Comparison of ENCODE assay signal across 13 cellular contexts in genomic region chr19:794989-795658, GRCh38. TPM values are rescaled to one million over a fixed set of nuclear protein-coding genes. Genes with fewer than 3 reads are reported as not detected.
DNase-seq lines count a peak whose midpoint lies in the region; ATAC-seq and TF ChIP-seq lines count a peak whose summit lies in the region.
"Had no signal": no experiment of that assay in that cellular context is flagged by ENCODE, and none has a peak within 500 bp of the region (broad histone marks: within the 10 kb centered on the region; RNA-seq: fewer than 3 reads in every experiment).

No MANE protein-coding gene starts in this region.

- no peak overlapping the region for H2BK12ac ChIP-seq in mesenchymal stem cell (ENCODE audit: low read length in 2 of 2)

- H2AK5ac ChIP-seq in mesenchymal stem cell (ENCODE audit: low read length, severe bottlenecking) = no peak overlapping the region

- TF ChIP-seq CTCF in foreskin keratinocyte (conservative IDR thresholded peaks at IDR 0.05) (no peak), OCI-LY7 (conservative IDR thresholded peaks at IDR 0.05; ENCODE audit: low read length) (no peak)

- POLR2A ChIA-PET in OCI-LY7 (lab: Charles Lee) = no interaction called here

- peaks cover 21% of the 10 kb centered on the region for H4K20me1 ChIP-seq in OCI-LY7 (ENCODE audit: insufficient read depth, low read length)

- H2BK120ac ChIP-seq in mesenchymal stem cell (ENCODE audit: low read depth, low read length) = no peak overlapping the region

- H4K91ac ChIP-seq in mesenchymal stem cell (ENCODE audit: low read length) = peak overlapping the region; percentile 62

- H3K4me1 ChIP-seq in mesenchymal stem cell (ENCODE audit: control insufficient read depth, insufficient read depth, low read depth, low read length) = peaks cover 13% of the 10 kb centered on the region
- no peaks in the 10 kb centered on the region for H3K4me1 ChIP-seq in urinary bladder (ENCODE audit: insufficient read depth)
- H3K4me1 ChIP-seq in foreskin keratinocyte = peaks cover 7% of the 10 kb centered on the region
- peaks cover 15% of the 10 kb centered on the region for H3K4me1 ChIP-seq in OCI-LY7 (ENCODE audit: insufficient read depth, low read length, poor library complexity, severe bottlenecking)

- WGBS in mesenchymal stem cell = 96% methylated on average over 32 of the region's 32 CpGs
- WGBS in urinary bladder = 51% methylated on average over 32 of the region's 32 CpGs

- no peak overlapping the region for H3K23ac ChIP-seq in mesenchymal stem cell (ENCODE audit: low read length in 2 of 2)

- peak overlapping the region in 1 of 2 experiments; percentile 80 for H3K4me3 ChIP-seq in mesenchymal stem cell (ENCODE audit: insufficient read depth in 1 of 2, low read depth in 1 of 2, low read length in 2 of 2)
- H3K4me3 ChIP-seq in urinary bladder (ENCODE audit: low read depth, low read length) = no peak overlapping the region
- H3K4me3 ChIP-seq in OCI-LY7 (ENCODE audit: low read depth, low read length, poor library complexity, severe bottlenecking) = no peak overlapping the region
- H3K4me3 ChIP-seq: thyroid gland had no signal

- no peak overlapping the region for H3K4me2 ChIP-seq in mesenchymal stem cell (ENCODE audit: low read length, poor library complexity, severe bottlenecking)
- no peak overlapping the region for H3K4me2 ChIP-seq in OCI-LY7 (ENCODE audit: low read length)

- DNase-seq in Right ventricle myocardium inferior (ENCODE audit: missing footprints) (peak; percentile 69), cardiac septum (ENCODE audit: low spot score) (no peak), mesenchymal stem cell (no peak), foreskin keratinocyte (no peak), OCI-LY7 (ENCODE audit: low spot score) (no peak)
- DNase-seq: activated CD4-positive, alpha-beta memory T cell treated with anti-CD3 and anti-CD28 coated beads, Interleukin-2, amount 10 ng/mL, durations not matched to agents 7 days and 5 days; EL; NCI-H1417; stimulated activated CD4-positive, alpha-beta T cell treated with anti-CD3 and anti-CD28 coated beads, Interleukin-1b, Interleukin-23, amount 100 ng/mL, for 48 hours; SW 1271; thyroid gland had no signal

- no peak overlapping the region for H4K8ac ChIP-seq in mesenchymal stem cell (ENCODE audit: low read length)

- no peaks in the 10 kb centered on the region for H3K27me3 ChIP-seq in mesenchymal stem cell (ENCODE audit: control insufficient read depth in 1 of 2, insufficient read depth in 1 of 2, low read length in 2 of 2)
- no peaks in the 10 kb centered on the region for H3K27me3 ChIP-seq in foreskin keratinocyte
- H3K27me3 ChIP-seq: thyroid gland had no signal

- peak overlapping the region; percentile 72 for H3K9ac ChIP-seq in mesenchymal stem cell (ENCODE audit: low read length)

- no peaks in the 10 kb centered on the region for H3K9me2 ChIP-seq in OCI-LY7 (ENCODE audit: insufficient read depth, low read length)

- no TSS peak for BruUV-seq in OCI-LY7 (replicated peaks; lab: Mats Ljungman, UMichigan)

- intact Hi-C loops in Right ventricle myocardium inferior (cut with DNase I) = loop anchor here (5.0 to 10.0 kb wide), 3 partner anchors 220 to 450 kb away; partner anchors contain the start of genes ATP5F1D, BSG, GPX4 and MIDN
- intact Hi-C loops in cardiac septum (cut with DNase I) = no loop called here
- intact Hi-C loops in OCI-LY7 (cut with micrococcal nuclease; ENCODE audit: unreplicated experiment) = loop anchor here (5.0 kb wide), 1 partner anchor 223 kb away; the partner anchor contains the start of gene BSG

- peaks cover 23% of the 10 kb centered on the region for H3K79me2 ChIP-seq in OCI-LY7 (ENCODE audit: insufficient read depth, low read depth, low read length)

- peaks cover under 1 to 13% of the 10 kb centered on the region in 2 experiments for H3K36me3 ChIP-seq in mesenchymal stem cell (ENCODE audit: control insufficient read depth in 1 of 2, insufficient read depth in 2 of 2, low read depth in 1 of 2, low read length in 2 of 2)
- H3K36me3 ChIP-seq in urinary bladder (ENCODE audit: insufficient read depth) = no peaks in the 10 kb centered on the region
- peaks cover 23% of the 10 kb centered on the region for H3K36me3 ChIP-seq in OCI-LY7 (ENCODE audit: insufficient read depth, low read length)
- H3K36me3 ChIP-seq: thyroid gland had no signal

- no peak overlapping the region for H3K18ac ChIP-seq in mesenchymal stem cell (ENCODE audit: low read depth in 1 of 2, low read length in 2 of 2)

- H3K14ac ChIP-seq in mesenchymal stem cell (ENCODE audit: low read length in 2 of 2) = no peak overlapping the region

- no peak overlapping the region for H2BK15ac ChIP-seq in mesenchymal stem cell (ENCODE audit: low read depth, poor library complexity, severe bottlenecking)

- H2AFZ ChIP-seq in mesenchymal stem cell (ENCODE audit: low read depth, low read length) (no peak overlapping the region), OCI-LY7 (ENCODE audit: low read length) (no peak overlapping the region)

- H3K27ac ChIP-seq in mesenchymal stem cell (ENCODE audit: low read length, poor library complexity, severe bottlenecking) (no peak overlapping the region), urinary bladder (ENCODE audit: low read depth) (peak overlapping the region; percentile 57), foreskin keratinocyte (no peak overlapping the region), OCI-LY7 (ENCODE audit: low read depth, low read length, poor library complexity, severe bottlenecking) (no peak overlapping the region)

- ATAC-seq in Right ventricle myocardium inferior (no peak), foreskin keratinocyte (no peak)

- H3K4ac ChIP-seq in mesenchymal stem cell (ENCODE audit: low read depth in 1 of 2, low read length in 2 of 2) = no peak overlapping the region

- H3K79me1 ChIP-seq in mesenchymal stem cell (replicated peaks; ENCODE audit: low read length, poor library complexity, severe bottlenecking) = no peaks in the 10 kb centered on the region

- no peaks in the 10 kb centered on the region for H3K9me3 ChIP-seq in mesenchymal stem cell (ENCODE audit: control insufficient read depth, low read length)
- H3K9me3 ChIP-seq in OCI-LY7 (ENCODE audit: low read length) = no peaks in the 10 kb centered on the region
- H3K9me3 ChIP-seq: thyroid gland had no signal

- H2BK5ac ChIP-seq in mesenchymal stem cell (ENCODE audit: low read depth, low read length, poor library complexity, severe bottlenecking) = no peak overlapping the region

- CTCF ChIA-PET in OCI-LY7 (lab: Charles Lee; ENCODE audit: unreplicated experiment) = no interaction called here

RNA-seq across cellular contexts. Expression of gene PTBP1, which starts 2.1 kb away (rescaled TPM):
- total RNA-seq in Right ventricle myocardium inferior (67.6 TPM), cardiac septum (76.9 TPM), urinary bladder (104 TPM), foreskin keratinocyte (222 and 244 TPM in 2 replicates), OCI-LY7 (2022) (468 and 479 TPM in 2 replicates)
- 233 TPM for polyA plus RNA-seq in mesenchymal stem cell (2013, experiment 1 of 2)
- 242 TPM for polyA plus RNA-seq in mesenchymal stem cell (2013, experiment 2 of 2)
- polyA plus RNA-seq in urinary bladder (108 TPM), foreskin keratinocyte (186 and 237 TPM in 2 replicates)
- total RNA-seq in OCI-LY7 (2014; rRNA removed; shearing (Covaris generic)) = 284 and 315 TPM in 2 replicates

RNA-seq across cellular contexts. Expression of gene PLPPR3, which starts 26.6 kb away (rescaled TPM):
- total RNA-seq in Right ventricle myocardium inferior = not detected
- not detected for total RNA-seq in cardiac septum
- polyA plus RNA-seq in mesenchymal stem cell (2013, experiment 1 of 2) = 3.2 TPM
- 2.9 TPM for polyA plus RNA-seq in mesenchymal stem cell (2013, experiment 2 of 2)
- 2.1 TPM for total RNA-seq in urinary bladder
- 0.03 TPM for polyA plus RNA-seq in urinary bladder
- not detected in 2 replicates for total RNA-seq in foreskin keratinocyte
- polyA plus RNA-seq in foreskin keratinocyte = 0.15 TPM in 1 of 2 replicates, not detected in the other
- total RNA-seq in OCI-LY7 (2014; rRNA removed; shearing (Covaris generic)) = not detected in 2 replicates
- total RNA-seq in OCI-LY7 (2022) = not detected in 2 replicates
- total RNA-seq: activated CD4-positive, alpha-beta memory T cell treated with anti-CD3 and anti-CD28 coated beads, Interleukin-2, amount 10 ng/mL, durations not matched to agents 7 days and 5 days; HT1080; thyroid gland had no signal

RNA-seq across cellular contexts. Expression of gene AZU1, which starts 32.5 kb away (rescaled TPM):
- total RNA-seq in Right ventricle myocardium inferior = not detected
- 1.1 TPM for total RNA-seq in cardiac septum
- 0.15 TPM for polyA plus RNA-seq in mesenchymal stem cell (2013, experiment 1 of 2)
- 0.05 TPM for polyA plus RNA-seq in mesenchymal stem cell (2013, experiment 2 of 2)
- not detected for total RNA-seq in urinary bladder
- polyA plus RNA-seq in urinary bladder = 0.15 TPM
- not detected in 2 replicates for total RNA-seq in foreskin keratinocyte
- 0.03 TPM in 1 of 2 replicates, not detected in the other for polyA plus RNA-seq in foreskin keratinocyte
- not detected in 2 replicates for total RNA-seq in OCI-LY7 (2014; rRNA removed; shearing (Covaris generic))
- not detected in 2 replicates for total RNA-seq in OCI-LY7 (2022)
- total RNA-seq: activated CD4-positive, alpha-beta memory T cell treated with anti-CD3 and anti-CD28 coated beads, Interleukin-2, amount 10 ng/mL, durations not matched to agents 7 days and 5 days; HT1080; thyroid gland had no signal

RNA-seq across cellular contexts. Expression of gene MISP, which starts 44.2 kb away (rescaled TPM):
- total RNA-seq in Right ventricle myocardium inferior (not detected), cardiac septum (not detected), urinary bladder (1.4 TPM), foreskin keratinocyte (50.0 and 55.4 TPM in 2 replicates), OCI-LY7 (2022) (0.23 TPM in 1 of 2 replicates, not detected in the other)
- polyA plus RNA-seq in mesenchymal stem cell (2013, experiment 1 of 2) = 0.06 TPM
- 0.01 TPM for polyA plus RNA-seq in mesenchymal stem cell (2013, experiment 2 of 2)
- polyA plus RNA-seq in urinary bladder (0.91 TPM), foreskin keratinocyte (40.2 and 45.5 TPM in 2 replicates)
- total RNA-seq in OCI-LY7 (2014; rRNA removed; shearing (Covaris generic)) = not detected in 2 replicates
- total RNA-seq: activated CD4-positive, alpha-beta memory T cell treated with anti-CD3 and anti-CD28 coated beads, Interleukin-2, amount 10 ng/mL, durations not matched to agents 7 days and 5 days had no signal

RNA-seq across cellular contexts. Expression of gene PRTN3, which starts 45.7 kb away (rescaled TPM):
- not detected for total RNA-seq in Right ventricle myocardium inferior
- total RNA-seq in cardiac septum = 0.62 TPM
- 0.07 TPM for polyA plus RNA-seq in mesenchymal stem cell (2013, experiment 1 of 2)
- 0.04 TPM for polyA plus RNA-seq in mesenchymal stem cell (2013, experiment 2 of 2)
- 0.26 TPM for total RNA-seq in urinary bladder
- polyA plus RNA-seq in urinary bladder = 0.08 TPM
- not detected in 2 replicates for total RNA-seq in foreskin keratinocyte
- polyA plus RNA-seq in foreskin keratinocyte = not detected in 2 replicates
- total RNA-seq in OCI-LY7 (2014; rRNA removed; shearing (Covaris generic)) = not detected in 2 replicates
- total RNA-seq in OCI-LY7 (2022) = not detected in 2 replicates
- total RNA-seq: activated CD4-positive, alpha-beta memory T cell treated with anti-CD3 and anti-CD28 coated beads, Interleukin-2, amount 10 ng/mL, durations not matched to agents 7 days and 5 days; HT1080; thyroid gland had no signal
